Comparison of ENCODE assay signal across 15 cellular contexts in the genomic region with DNA sequence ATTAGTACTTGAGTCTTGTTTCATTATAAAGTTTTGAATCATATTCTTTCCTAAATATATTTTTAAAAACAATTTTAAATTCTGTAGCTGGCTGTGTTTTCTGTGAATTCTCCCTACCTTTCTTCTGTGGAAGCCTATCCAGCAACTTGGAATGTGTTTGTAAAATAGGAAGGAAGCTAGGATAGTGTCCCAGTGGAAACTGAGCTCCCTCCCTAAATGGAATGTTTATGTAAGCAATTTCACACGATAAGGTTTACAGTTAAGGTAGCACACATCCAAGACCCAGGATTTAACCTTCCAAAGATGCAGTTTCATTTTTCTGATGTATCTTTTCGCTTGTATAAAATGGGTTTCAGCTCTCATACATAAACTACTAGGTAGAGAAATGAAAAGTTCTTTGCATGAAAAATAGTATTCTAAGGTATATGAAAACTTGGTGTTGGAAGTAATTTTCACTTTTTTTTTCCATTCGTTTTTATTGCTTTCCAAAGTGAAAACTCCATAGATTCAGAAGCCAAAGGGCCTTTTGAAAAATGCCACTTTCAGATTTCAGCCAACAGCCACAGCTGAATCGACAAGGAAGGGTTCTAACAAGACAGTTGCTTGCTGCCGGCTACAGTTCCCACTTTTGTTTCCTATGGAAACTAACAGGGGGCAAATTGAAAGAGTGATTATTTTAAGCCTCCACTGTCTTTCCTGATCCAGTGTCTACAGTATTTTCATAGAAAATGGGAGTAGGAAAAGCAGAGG.
DNase-seq lines count a peak whose midpoint lies in the region; ATAC-seq and TF ChIP-seq lines count a peak whose summit lies in the region.
"Had no signal": no experiment of that assay in that cellular context is flagged by ENCODE, and none has a peak within 500 bp of the region (broad histone marks: within the 10 kb centered on the region; RNA-seq: fewer than 3 reads in every experiment).

No MANE protein-coding gene starts in this region.

- H3K27me3 ChIP-seq in CD4-positive, CD25-positive, alpha-beta regulatory T cell (ENCODE audit: control insufficient read depth, insufficient read depth, low read length), result no peaks in the 10 kb centered on the region
- H3K27me3 ChIP-seq in OCI-LY3 (ENCODE audit: low read depth, low read length), result no peaks in the 10 kb centered on the region
- H3K27me3 ChIP-seq in dorsolateral prefrontal cortex, result no peaks in the 10 kb centered on the region
- no peaks in the 10 kb centered on the region for H3K27me3 ChIP-seq in neuronal stem cell (ENCODE audit: control insufficient read depth in 3 of 3, insufficient read depth in 3 of 3, low read depth in 1 of 3, low read length in 3 of 3)
- H3K27me3 ChIP-seq in CD4-positive, alpha-beta T cell (ENCODE audit: control insufficient read depth, insufficient read depth, low read length), result no peaks in the 10 kb centered on the region
- H3K27me3 ChIP-seq: BLaER1 had no signal

- H2BK12ac ChIP-seq in neuronal stem cell (ENCODE audit: low read length), result no peak overlapping the region

- H3K36me3 ChIP-seq in CD4-positive, CD25-positive, alpha-beta regulatory T cell (ENCODE audit: control insufficient read depth, insufficient read depth, low read length), result no peaks in the 10 kb centered on the region
- H3K36me3 ChIP-seq in OCI-LY3 (replicated peaks; ENCODE audit: low read depth, low read length), result no peaks in the 10 kb centered on the region
- H3K36me3 ChIP-seq in neuronal stem cell (replicated peaks in 1 of 2; ENCODE audit: control insufficient read depth in 2 of 2, insufficient read depth in 2 of 2, low read length in 2 of 2), result no peaks in the 10 kb centered on the region
- H3K36me3 ChIP-seq: BLaER1 had no signal

- no peaks in the 10 kb centered on the region for H3K79me2 ChIP-seq in OCI-LY3 (ENCODE audit: low read length)

- H3K4me3 Mint-ChIP-seq in CD4-positive, CD25-positive, alpha-beta regulatory T cell, result peak overlapping the region in 3 of 4 donors; percentile 22 to 61 (median 43)
- H3K4me3 Mint-ChIP-seq in CD4-positive, alpha-beta T cell, result no peak overlapping the region
- H3K4me3 Mint-ChIP-seq: HFFc6 had no signal

- no peak overlapping the region for H2BK120ac ChIP-seq in neuronal stem cell (ENCODE audit: low read depth, low read length)

- H3K9me3 Mint-ChIP-seq in CD4-positive, CD25-positive, alpha-beta regulatory T cell, result peaks cover 0 to 6% (median 0%) of the 10 kb centered on the region in 7 donors
- no peaks in the 10 kb centered on the region for H3K9me3 Mint-ChIP-seq in CD4-positive, alpha-beta T cell

- H3K27ac Mint-ChIP-seq in CD4-positive, CD25-positive, alpha-beta regulatory T cell, result peak overlapping the region in 1 of 3 donors; percentile 29
- no peak overlapping the region for H3K27ac Mint-ChIP-seq in CD4-positive, alpha-beta T cell
- H3K27ac Mint-ChIP-seq: HFFc6 had no signal

- H3K18ac ChIP-seq in neuronal stem cell (ENCODE audit: low read length), result no peak overlapping the region

- no peaks in the 10 kb centered on the region for H3K79me1 ChIP-seq in neuronal stem cell (ENCODE audit: low read depth, low read length)

- H2BK15ac ChIP-seq in neuronal stem cell (ENCODE audit: low read length), result no peak overlapping the region

- no CpG with 5 or more reads among the region's 5 CpGs for WGBS in neuronal stem cell (ENCODE audit: extremely low coverage in 2 of 2, insufficient read length in 2 of 2, insufficient replicate concordance in 1 of 2), 2 donors

- no peaks in the 10 kb centered on the region for H3K4me1 ChIP-seq in CD4-positive, CD25-positive, alpha-beta regulatory T cell (ENCODE audit: control insufficient read depth, insufficient read depth, low read length, poor library complexity, severe bottlenecking)
- H3K4me1 ChIP-seq in OCI-LY3 (ENCODE audit: low read length), result peaks cover 22% of the 10 kb centered on the region
- peaks cover 0 to 4% of the 10 kb centered on the region in 2 donors for H3K4me1 ChIP-seq in neuronal stem cell (ENCODE audit: control insufficient read depth in 2 of 2, insufficient read depth in 1 of 2, low read depth in 1 of 2, low read length in 2 of 2)
- H3K4me1 ChIP-seq: BLaER1 had no signal

- H3K4me3 ChIP-seq in CD4-positive, CD25-positive, alpha-beta regulatory T cell (ENCODE audit: low read depth, low read length), result no peak overlapping the region
- H3K4me3 ChIP-seq in OCI-LY3 (ENCODE audit: low read length) (no peak overlapping the region), dorsolateral prefrontal cortex (peak overlapping the region; percentile 7 to 69 (median 50)), neuronal stem cell (ENCODE audit: low read length in 2 of 2) (no peak overlapping the region)
- H3K4me3 ChIP-seq: BLaER1, K562 had no signal

- H2AK5ac ChIP-seq in neuronal stem cell (ENCODE audit: low read depth, low read length), result no peak overlapping the region

- H3K14ac ChIP-seq in neuronal stem cell (ENCODE audit: low read length), result no peak overlapping the region

- no peak overlapping the region for H3K9ac ChIP-seq in OCI-LY3 (ENCODE audit: low read length)
- H3K9ac ChIP-seq in neuronal stem cell (ENCODE audit: low read depth, low read length, poor library complexity), result no peak overlapping the region
- H3K9ac ChIP-seq: BLaER1 had no signal

- no peak overlapping the region for H3K23ac ChIP-seq in neuronal stem cell (ENCODE audit: low read depth, low read length, poor library complexity)

- no peaks in the 10 kb centered on the region for H4K20me1 ChIP-seq in OCI-LY3 (ENCODE audit: insufficient read depth, low read length)
- H4K20me1 ChIP-seq: BLaER1 had no signal

- no peak for DNase-seq in CD4-positive, CD25-positive, alpha-beta regulatory T cell
- DNase-seq in dorsolateral prefrontal cortex (no peak), neuronal stem cell (ENCODE audit: low spot score) (no peak), SW 1271 (lab: John Stamatoyannopoulos, UW) (no peak), iPS-NIHi7 (ENCODE audit: extremely low spot score) (no peak)
- DNase-seq in stimulated activated CD4-positive, alpha-beta T cell treated with anti-CD3 and anti-CD28 coated beads, Interleukin-2, amount 100 ng/mL, for 24 hours, result no peak
- no peak for DNase-seq in CD4-positive, alpha-beta T cell
- DNase-seq: DMS 273 treated with DMSO at 0.1 percent for 48 hours, HFFc6, NCI-H1048, NCI-H526 treated with DMSO at 0.1 percent for 48 hours, SHP77 treated with DMSO at 0.1 percent for 48 hours had no signal

- no peak overlapping the region for H2BK5ac ChIP-seq in neuronal stem cell (ENCODE audit: low read length)

- H3K4me2 ChIP-seq in OCI-LY3 (ENCODE audit: low read length), result peak overlapping the region; percentile 49
- H3K4me2 ChIP-seq in neuronal stem cell (ENCODE audit: insufficient read depth, low read length, poor library complexity, severe bottlenecking), result no peak overlapping the region
- H3K4me2 ChIP-seq: BLaER1 had no signal

- CTCF ChIA-PET in CD4-positive, alpha-beta T cell (lab: Charles Lee), result no interaction called here

- ATAC-seq in CD4-positive, CD25-positive, alpha-beta regulatory T cell (ENCODE audit: low read depth in 2 of 2), result no peak
- ATAC-seq in CD4-positive, alpha-beta T cell (ENCODE audit: poor library complexity), result no peak
- ATAC-seq: K562 had no signal

- POLR2A ChIA-PET in CD4-positive, alpha-beta T cell (lab: Charles Lee), result interaction anchor here (1.1 kb wide), 1 partner anchor 15 kb away, joined by 3 read pairs; no protein-coding TSS in a partner anchor

- H4K8ac ChIP-seq in neuronal stem cell (ENCODE audit: low read depth, low read length), result no peak overlapping the region

- peak overlapping the region; percentile 72 for H2AFZ ChIP-seq in OCI-LY3 (ENCODE audit: low read depth, low read length)
- peak overlapping the region; percentile 77 for H2AFZ ChIP-seq in neuronal stem cell (ENCODE audit: low read length)

- H3K36me3 Mint-ChIP-seq in CD4-positive, CD25-positive, alpha-beta regulatory T cell, result no peaks in the 10 kb centered on the region
- H3K36me3 Mint-ChIP-seq in CD4-positive, alpha-beta T cell (ENCODE audit: low read depth), result no peaks in the 10 kb centered on the region

- no peak for TF ChIP-seq CTCF in OCI-LY3 (IDR thresholded peaks at IDR 0.05; ENCODE audit: low read depth, low read length)
- peak in 3 of 56 donors; percentile 2 to 7 (median 5) for TF ChIP-seq CTCF in dorsolateral prefrontal cortex (IDR thresholded peaks at IDR 0.05 in 54 of 56, conservative IDR thresholded peaks at IDR 0.05 in 2 of 56; ENCODE audit: low read depth in 1 of 56, partially characterized antibody in 56 of 56)
- TF ChIP-seq CTCF in CD4-positive, alpha-beta T cell (IDR thresholded peaks at IDR 0.05), result no peak

- H3K4ac ChIP-seq in neuronal stem cell (ENCODE audit: low read length), result no peak overlapping the region

- H3K9me3 ChIP-seq in CD4-positive, CD25-positive, alpha-beta regulatory T cell (ENCODE audit: control insufficient read depth in 2 of 2, low read length in 2 of 2), result no peaks in the 10 kb centered on the region
- H3K9me3 ChIP-seq in OCI-LY3 (ENCODE audit: insufficient read depth, low read length) (no peaks in the 10 kb centered on the region), neuronal stem cell (replicated peaks in 1 of 2; ENCODE audit: control insufficient read depth in 2 of 2, insufficient read depth in 1 of 2, low read depth in 1 of 2, low read length in 2 of 2) (peaks cover 1 to 10% of the 10 kb centered on the region in 2 donors)
- H3K9me3 ChIP-seq in CD4-positive, alpha-beta T cell (ENCODE audit: control insufficient read depth, low read length), result no peaks in the 10 kb centered on the region
- H3K9me3 ChIP-seq: BLaER1 had no signal

- no peaks in the 10 kb centered on the region for H3K27me3 Mint-ChIP-seq in CD4-positive, CD25-positive, alpha-beta regulatory T cell
- H3K27me3 Mint-ChIP-seq in CD4-positive, alpha-beta T cell, result no peaks in the 10 kb centered on the region

- H4K91ac ChIP-seq in neuronal stem cell (ENCODE audit: low read depth, low read length, poor library complexity), result no peak overlapping the region

- intact Hi-C loops in dorsolateral prefrontal cortex (cut with DNase I), result loop anchor here in 1 of 2 donors (2.0 to 10.0 kb wide), 3 partner anchors 16 to 426 kb away; no protein-coding TSS in a partner anchor
- intact Hi-C loops in CD4-positive, alpha-beta T cell (cut with DNase I, micrococcal nuclease), result loop anchor here in 1 of 2 experiments (5.0 kb wide), 1 partner anchor 1607 kb away; no protein-coding TSS in a partner anchor

- peaks cover 0 to 15% (median 7%) of the 10 kb centered on the region in 4 donors for H3K4me1 Mint-ChIP-seq in CD4-positive, CD25-positive, alpha-beta regulatory T cell
- peaks cover 20% of the 10 kb centered on the region for H3K4me1 Mint-ChIP-seq in CD4-positive, alpha-beta T cell (ENCODE audit: low read depth)

- no peak overlapping the region for H3K27ac ChIP-seq in CD4-positive, CD25-positive, alpha-beta regulatory T cell (ENCODE audit: insufficient read depth, low read length, poor library complexity, severe bottlenecking)
- no peak overlapping the region for H3K27ac ChIP-seq in OCI-LY3 (ENCODE audit: low read length)
- peak overlapping the region; percentile 39 to 98 (median 90) for H3K27ac ChIP-seq in dorsolateral prefrontal cortex
- no peak overlapping the region for H3K27ac ChIP-seq in neuronal stem cell (replicated peaks; ENCODE audit: low read length)
- H3K27ac ChIP-seq in CD4-positive, alpha-beta T cell (ENCODE audit: low read depth, low read length), result no peak overlapping the region
- H3K27ac ChIP-seq: BLaER1 had no signal

Comparison
In these comparisons a context has a peak if more than half of its experiments do, and no peak if none do; other contexts are left out.
1. H3K27ac ChIP-seq: peak in dorsolateral prefrontal cortex (59 of 59); none in CD4-positive, CD25-positive, alpha-beta regulatory T cell (single experiment), OCI-LY3 (single experiment), neuronal stem cell (single experiment) and CD4-positive, alpha-beta T cell (single experiment).
2. H3K4me3 ChIP-seq: peak in dorsolateral prefrontal cortex (59 of 59); none in CD4-positive, CD25-positive, alpha-beta regulatory T cell (single experiment), OCI-LY3 (single experiment) and neuronal stem cell (0 of 2).